Comparison of ENCODE assay signal across 30 cellular contexts in genomic region chr6:11479296-11479695, GRCh38.
"Had no signal": no experiment of that assay in that cellular context is flagged by ENCODE, and none has a peak within 500 bp of the region (broad histone marks: within the 10 kb centered on the region; RNA-seq: fewer than 3 reads in every experiment).

No MANE protein-coding gene starts in this region.

- DNase-seq: activated CD4-positive, alpha-beta memory T cell treated with anti-CD3 and anti-CD28 coated beads, Interleukin-2, amount 10 ng/mL, durations not matched to agents 7 days and 5 days; activated CD4-positive, alpha-beta T cell treated with anti-CD3 and anti-CD28 coated beads for 1 hour; activated CD4-positive, alpha-beta T cell treated with anti-CD3 and anti-CD28 coated beads for 4 hours; activated CD4-positive, alpha-beta T cell treated with anti-CD3 and anti-CD28 coated beads, Interleukin-2, amount 10 ng/mL, durations not matched to agents 7 days and 5 days; activated CD4-positive, alpha-beta T cell treated with anti-CD3 and anti-CD28 coated beads, Interleukin-2, amount 50 U/mL, for 4 hours; activated CD8-positive, alpha-beta memory T cell treated with anti-CD3 and anti-CD28 coated beads, Interleukin-2, amount 50 U/mL, for 48 hours; activated effector memory CD4-positive, alpha-beta T cell treated with Interleukin-2 at 50 U/mL for 16 hours; activated gamma-delta T cell treated with Interleukin-2 at 50 U/mL for 16 hours; activated naive CD4-positive, alpha-beta T cell treated with anti-CD3 and anti-CD28 coated beads, Interleukin-2, amount 50 U/mL, for 16 hours; activated naive CD4-positive, alpha-beta T cell treated with Interleukin-2 at 50 U/mL for 16 hours; activated T-cell treated with anti-CD3 and anti-CD28 coated beads for 4 hours; activated T-cell treated with anti-CD3 and anti-CD28 coated beads, Interleukin-2, amount 50 U/mL, for 24 hours; amniotic stem cell; anterior cingulate cortex; brain microvascular endothelial cell; dermis blood vessel endothelial cell; effector CD4-positive, alpha-beta T cell; effector memory CD8-positive, alpha-beta T cell; erythroblast; foreskin keratinocyte; gastrocnemius medialis; glutamatergic neuron; T-helper 2 cell had no signal

- H3K4me3 ChIP-seq: coronary artery, esophagus muscularis mucosa, gastrocnemius medialis had no signal

- H3K36me3 ChIP-seq: brain microvascular endothelial cell, esophagus muscularis mucosa, gastrocnemius medialis had no signal

- ATAC-seq: activated T-helper 17 cell treated with anti-CD3 and anti-CD28 coated beads, Interleukin-2, amount 50 U/mL, for 72 hours; effector memory CD8-positive, alpha-beta T cell; foreskin keratinocyte; gastrocnemius medialis; WTC11 had no signal

- H3K4me1 ChIP-seq: foreskin keratinocyte had no signal

- H3K9me3 ChIP-seq: esophagus muscularis mucosa, gastrocnemius medialis had no signal

- H3K27ac ChIP-seq: brain microvascular endothelial cell, coronary artery, esophagus muscularis mucosa, foreskin keratinocyte, gastrocnemius medialis, VCaP had no signal

- H3K27me3 ChIP-seq: brain microvascular endothelial cell, esophagus muscularis mucosa, foreskin keratinocyte, gastrocnemius medialis had no signal

- FAIRE-seq: astrocyte, bronchial epithelial cell had no signal
